Comparison of ENCODE assay signal across 8 cellular contexts in genomic region chr15:80695099-80695910, GRCh38. TPM values are rescaled to one million over a fixed set of nuclear protein-coding genes. Genes with fewer than 3 reads are reported as not detected.
DNase-seq lines count a peak whose midpoint lies in the region; ATAC-seq and TF ChIP-seq lines count a peak whose summit lies in the region.

ABHD17C (plus strand) TSS chr15:80695310; CDS start chr15:80695430, 120 bp downstream.

- DNase-seq in AG09319 (ENCODE audit: extremely low read depth, low read depth) (peak; percentile 20), PC-3 (peak; percentile 64), foreskin fibroblast (peak; percentile 68 to 87), upper lobe of left lung (peak; percentile 65 to 94)
- DNase-seq in activated effector memory CD4-positive, alpha-beta T cell treated with Interleukin-2 at 50 U/mL for 16 hours: peak; percentile 27

- H3K4me1 ChIP-seq in PC-3 (ENCODE audit: insufficient read depth, low read length) (peaks cover 68% of the 10 kb centered on the region), upper lobe of left lung (peaks cover 0 to 40% (median 15%) of the 10 kb centered on the region in 4 donors)

- H3K9ac ChIP-seq in PC-3 (ENCODE audit: low read length): peak within 1 kb of the TSS; percentile 95

- H3K27ac ChIP-seq in PC-3 (ENCODE audit: low read length) (peak within 1 kb of the TSS; percentile 76), upper lobe of left lung (peak within 1 kb of the TSS; percentile 89 to 94 (median 92))

- WGBS in upper lobe of left lung, 2 donors: 0% methylated on average over 42 of the region's 122 CpGs; no CpG with 5 or more reads in 1 of the 2 donors

- H3K9me3 ChIP-seq in PC-3 (ENCODE audit: low read length) (no peaks in the 10 kb centered on the region), upper lobe of left lung (no peaks in the 10 kb centered on the region)

- H3K36me3 ChIP-seq in PC-3 (ENCODE audit: low read depth, low read length): no peaks in the 10 kb centered on the region
- H3K36me3 ChIP-seq in upper lobe of left lung: no peaks in the 10 kb centered on the region

- intact Hi-C loops in PC-3 (cut with micrococcal nuclease): loop anchor here (5.0 kb wide), 2 partner anchors 33 to 82 kb away; partner anchors contain the start of gene CEMIP

- no peaks in the 10 kb centered on the region for H3K9me3 Mint-ChIP-seq in nephron

- H3K4me3 ChIP-seq in PC-3 (ENCODE audit: low read length) (peak within 1 kb of the TSS; percentile 96), foreskin fibroblast (ENCODE audit: low read depth in 1 of 2, low read length in 2 of 2) (peak within 1 kb of the TSS; percentile 81 to 91), upper lobe of left lung (peak within 1 kb of the TSS; percentile 71 to 93 (median 85))

- TF ChIP-seq POLR2A in GM18951 (IDR thresholded peaks at IDR 0.05; ENCODE audit: extremely low read depth, insufficient read depth, insufficient read length): peak; percentile 47
- peak in 2 of 4 donors; percentile 64 to 74 for TF ChIP-seq POLR2A in upper lobe of left lung (IDR thresholded peaks at IDR 0.05)

- POLR2A ChIA-PET in PC-3 (lab: Charles Lee; ENCODE audit: unreplicated experiment): no interaction called here

- CTCF ChIA-PET in PC-3 (lab: Charles Lee): interaction anchor here (0.6 to 1.8 kb wide), 3 partner anchors 81 to 388 kb away, joined by 3 to 7 read pairs (median 4); no protein-coding TSS in a partner anchor

- peaks cover 24% of the 10 kb centered on the region for H4K20me1 ChIP-seq in PC-3 (ENCODE audit: low read length)

- no peaks in the 10 kb centered on the region for H3F3A ChIP-seq in PC-3 (ENCODE audit: low read length, unreplicated experiment)

- H3K27ac Mint-ChIP-seq in nephron: peak within 1 kb of the TSS; percentile 88 to 97 (median 97)

- peak within 1 kb of the TSS; percentile 94 for H3K4me2 ChIP-seq in PC-3 (ENCODE audit: low read length)

- peak within 1 kb of the TSS; percentile 65 for H2AFZ ChIP-seq in PC-3 (ENCODE audit: low read length)

- H3K27me3 ChIP-seq in PC-3 (ENCODE audit: low read length): no peaks in the 10 kb centered on the region
- no peaks in the 10 kb centered on the region for H3K27me3 ChIP-seq in upper lobe of left lung

- H3K9me2 ChIP-seq in PC-3 (replicated peaks; ENCODE audit: low read length): no peaks in the 10 kb centered on the region

- ATAC-seq in HG03159 (IDR thresholded peaks at IDR 0.05; ENCODE audit: unreplicated experiment): peak; percentile 67
- peak; percentile 63 for ATAC-seq in PC-3
- ATAC-seq in upper lobe of left lung (ENCODE audit: low FRiP score in 2 of 2): peak; percentile 41 to 90

- H3K36me3 Mint-ChIP-seq in nephron (ENCODE audit: low read depth): peaks cover 7% of the 10 kb centered on the region

- TF ChIP-seq EP300 in upper lobe of left lung (IDR thresholded peaks at IDR 0.05): no peak

- in situ Hi-C loops in GM18951 (cut with MboI; ENCODE audit: low sequenced_read_pairs, unreplicated experiment): no loop called here

- no TSS peak for BruUV-seq in PC-3 (replicated peaks; lab: Mats Ljungman, UMichigan)

- TF ChIP-seq CTCF in AG09319 (IDR thresholded peaks at IDR 0.05; ENCODE audit: low read depth, low read length): no peak
- no peak for TF ChIP-seq CTCF in PC-3 (conservative IDR thresholded peaks at IDR 0.05; ENCODE audit: low read depth, low read length)
- TF ChIP-seq CTCF in foreskin fibroblast (IDR thresholded peaks at IDR 0.05; ENCODE audit: low read depth, low read length): no peak
- TF ChIP-seq CTCF in nephron (IDR thresholded peaks at IDR 0.05; ENCODE audit: unreplicated experiment in 3 of 3): no peak
- TF ChIP-seq CTCF in upper lobe of left lung (IDR thresholded peaks at IDR 0.05): peak in 2 of 6 experiments; percentile 15 to 35

- peaks cover 5% of the 10 kb centered on the region for H3K27me3 Mint-ChIP-seq in nephron (ENCODE audit: low read depth)

- peak within 1 kb of the TSS; percentile 93 to 99 (median 98) for H3K4me3 Mint-ChIP-seq in nephron

- H3K4me1 Mint-ChIP-seq in nephron: peaks cover 32% of the 10 kb centered on the region

- H3K79me2 ChIP-seq in PC-3 (ENCODE audit: low read length): peaks cover 56% of the 10 kb centered on the region

RNA-seq across cellular contexts. Expression of gene ABHD17C, which starts in this region (rescaled TPM):
- total RNA-seq in PC-3 (2014; rRNA removed) (10.3 and 14.2 TPM in 2 replicates), upper lobe of left lung (10 to 100 TPM; 15.7 to 34.2 (median 25.5) TPM)

Comparison
In these comparisons a context has a peak if more than half of its experiments do, and no peak if none do; other contexts are left out.
1. Peak in every context shown above with its lines: DNase-seq, ATAC-seq, H3K4me3 ChIP-seq and H3K27ac ChIP-seq.
2. DNase-seq: peak in every context shown above with its lines; median percentile 80 in upper lobe of left lung; 78 in foreskin fibroblast; 64 in PC-3; 27 in activated effector memory CD4-positive, alpha-beta T cell treated with Interleukin-2 at 50 U/mL for 16 hours; 20 in AG09319.